ENCODE assay signal across 9 cellular contexts in genomic region chr6:119856136-119856535, GRCh38.
DNase-seq lines count a peak whose midpoint lies in the region; ATAC-seq, FAIRE-seq and TF ChIP-seq lines count a peak whose summit lies in the region.
"Had no signal": no experiment of that assay in that cellular context is flagged by ENCODE, and none has a peak within 500 bp of the region (broad histone marks: within the 10 kb centered on the region; RNA-seq: fewer than 3 reads in every experiment).

No MANE protein-coding gene starts in this region.

- H3K27me3 ChIP-seq in adipocyte (replicated peaks; ENCODE audit: control insufficient read depth, insufficient read depth, low read length): no peaks in the 10 kb centered on the region
- no peaks in the 10 kb centered on the region for H3K27me3 ChIP-seq in thyroid gland

- POLR2A ChIA-PET in A549 (lab: Yijun Ruan, JAX): no interaction called here

- ATAC-seq in A549: no peak
- peak; percentile 51 for ATAC-seq in GM19438 (IDR thresholded peaks at IDR 0.05; ENCODE audit: low read depth, unreplicated experiment)
- no peak for ATAC-seq in HG02642 (IDR thresholded peaks at IDR 0.05; ENCODE audit: poor library complexity, unreplicated experiment)

- H3K9me3 ChIP-seq in A549 (no peaks in the 10 kb centered on the region), adipocyte (ENCODE audit: control insufficient read depth, low read length) (no peaks in the 10 kb centered on the region), thyroid gland (no peaks in the 10 kb centered on the region)

- intact Hi-C loops in thyroid gland (cut with DNase I): no loop called here

- 0 out of 3 replicates have a peak overlapping the region, but pooled peaks have one; percentile 32 for H3K4me2 ChIP-seq in A549

- 15% methylated on average over 3 of the region's 3 CpGs for WGBS in A549 (ENCODE audit: missing lambda C conversion rate)
- WGBS in thyroid gland, 2 donors: 86 to 91% methylated on average over 3 of the region's 3 CpGs

- CTCF ChIA-PET in A549 (lab: Yijun Ruan, JAX): no interaction called here

- TF ChIP-seq POLR2A in A549 (IDR thresholded peaks at IDR 0.05; ENCODE audit: low read length): no peak
- no peak for TF ChIP-seq POLR2A in thyroid gland (IDR thresholded peaks at IDR 0.05)

- no peak for TF ChIP-seq CTCF in A549 (IDR thresholded peaks at IDR 0.05)
- no peak for TF ChIP-seq CTCF in thyroid gland (IDR thresholded peaks at IDR 0.05)

- TF ChIP-seq EP300 in A549 (IDR thresholded peaks at IDR 0.05): no peak

- no peak overlapping the region for H3K4me3 ChIP-seq in A549
- peak overlapping the region; percentile 55 for H3K4me3 ChIP-seq in adipocyte (ENCODE audit: low read length)
- no peak overlapping the region for H3K4me3 ChIP-seq in thyroid gland (replicated peaks in 1 of 3)

- DNase-seq in A549 (ENCODE audit: low read depth in 1 of 2, low spot score in 1 of 2) (no peak), HPDE6-E6E7 (ENCODE audit: extremely low spot score) (peak; percentile 32), adipocyte (ENCODE audit: low read depth) (peak; percentile 6), thyroid gland (no peak), HuH-7.5 (ENCODE audit: low spot score) (no peak), NCI-H345 (lab: John Stamatoyannopoulos, UW) (no peak)

- H3K4me1 ChIP-seq in A549 (no peaks in the 10 kb centered on the region), adipocyte (ENCODE audit: control insufficient read depth, insufficient read depth, low read length) (no peaks in the 10 kb centered on the region), thyroid gland (no peaks in the 10 kb centered on the region)

- FAIRE-seq in A549 (lab: Jason Lieb, UNC): no peak
- FAIRE-seq: G401.6 had no signal

- TF ChIP-seq RAD21 in A549 (conservative IDR thresholded peaks at IDR 0.05 in 1 of 2, IDR thresholded peaks at IDR 0.05 in 1 of 2): no peak

- H3K27ac ChIP-seq in A549: no peak overlapping the region
- no peak overlapping the region for H3K27ac ChIP-seq in thyroid gland

- H3K36me3 ChIP-seq in adipocyte (ENCODE audit: control insufficient read depth, insufficient read depth, low read length, severe bottlenecking): no peaks in the 10 kb centered on the region
- no peaks in the 10 kb centered on the region for H3K36me3 ChIP-seq in thyroid gland

- no peak overlapping the region for H3K9ac ChIP-seq in adipocyte (ENCODE audit: low read length)

TF ChIP-seq in A549, 52 proteins besides CTCF, POLR2A, EP300 and RAD21:
- TF ChIP-seq JUN (IDR thresholded peaks at IDR 0.05): no peak
- no peak for TF ChIP-seq NPAS2 (CRISPR knock-in tag; IDR thresholded peaks at IDR 0.05; ENCODE audit: borderline replicate concordance)
- TF ChIP-seq MAX (IDR thresholded peaks at IDR 0.05): no peak
- TF ChIP-seq KDM5A (IDR thresholded peaks at IDR 0.05): no peak
- TF ChIP-seq CBX8 (IDR thresholded peaks at IDR 0.05): no peak
- no peak for TF ChIP-seq HEYL (CRISPR knock-in tag; IDR thresholded peaks at IDR 0.05)
- no peak for TF ChIP-seq HOXB13 (CRISPR knock-in tag; IDR thresholded peaks at IDR 0.05; ENCODE audit: low read depth)
- no peak for TF ChIP-seq MAZ (IDR thresholded peaks at IDR 0.05; ENCODE audit: borderline replicate concordance, low read depth, low read length)
- no peak for TF ChIP-seq ZFP36 (IDR thresholded peaks at IDR 0.05; ENCODE audit: borderline replicate concordance, partially characterized antibody)
- TF ChIP-seq NFE2L2 (conservative IDR thresholded peaks at IDR 0.05; ENCODE audit: low read length): no peak
- no peak for TF ChIP-seq TP53 (CRISPR knock-in tag; IDR thresholded peaks at IDR 0.05)
- TF ChIP-seq JUNB (IDR thresholded peaks at IDR 0.05): no peak
- TF ChIP-seq HMGXB4 (CRISPR knock-in tag; IDR thresholded peaks at IDR 0.05; ENCODE audit: borderline replicate concordance): no peak
- no peak for TF ChIP-seq HOXB5 (CRISPR knock-in tag; IDR thresholded peaks at IDR 0.05)
- TF ChIP-seq POLR2AphosphoS2 (conservative IDR thresholded peaks at IDR 0.05; ENCODE audit: low read length): no peak
- TF ChIP-seq PHF8 (IDR thresholded peaks at IDR 0.05; ENCODE audit: borderline replicate concordance, low read depth): no peak
- TF ChIP-seq MYC (IDR thresholded peaks at IDR 0.05; ENCODE audit: borderline replicate concordance, low read length): no peak
- TF ChIP-seq CHD4 (IDR thresholded peaks at IDR 0.05; ENCODE audit: borderline replicate concordance): no peak
- no peak for TF ChIP-seq GATA3 (IDR thresholded peaks at IDR 0.05; ENCODE audit: borderline replicate concordance)
- no peak for TF ChIP-seq EHF (CRISPR knock-in tag; IDR thresholded peaks at IDR 0.05)
TF ChIP-seq in A549: peak in this region for 0.

Comparison
In these comparisons a context has a peak if more than half of its experiments do, and no peak if none do; other contexts are left out.
1. DNase-seq: peak in HPDE6-E6E7 (single experiment) and adipocyte (single experiment); none in A549 (0 of 2), thyroid gland (0 of 2), HuH-7.5 (single experiment) and NCI-H345 (single experiment).